28 cellular contexts compared by ENCODE assay signal in the genomic region with DNA sequence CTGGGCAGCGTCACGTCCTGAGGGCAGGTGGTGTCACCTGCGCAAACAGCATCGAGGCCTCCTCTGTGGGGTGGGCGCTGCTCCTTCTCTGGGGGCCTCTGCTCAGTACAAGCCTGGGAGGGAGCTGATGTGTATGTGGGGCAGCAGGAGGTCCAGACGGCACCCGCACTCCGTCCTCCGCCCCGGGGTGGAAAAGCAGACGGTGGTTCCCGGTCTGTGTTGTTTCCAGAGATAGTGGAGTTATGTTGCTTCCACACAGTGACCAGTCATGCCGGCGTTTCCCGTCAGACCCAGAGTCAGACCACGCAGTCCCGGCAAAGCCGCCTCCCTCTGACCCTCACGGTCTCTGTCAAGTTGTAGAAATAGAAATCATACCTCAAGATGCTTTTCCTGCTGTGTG. TPM values are rescaled to one million over a fixed set of nuclear protein-coding genes. Genes with fewer than 3 reads are reported as not detected.
DNase-seq lines count a peak whose midpoint lies in the region; ATAC-seq, FAIRE-seq and TF ChIP-seq lines count a peak whose summit lies in the region.
"Had no signal": no experiment of that assay in that cellular context is flagged by ENCODE, and none has a peak within 500 bp of the region (broad histone marks: within the 10 kb centered on the region; RNA-seq: fewer than 3 reads in every experiment).

No MANE protein-coding gene starts in this region.

- H3K4me2 ChIP-seq in HepG2 (ENCODE audit: low read depth, low read length) (no peak overlapping the region), trophoblast cell (ENCODE audit: low read length) (no peak overlapping the region), mesendoderm (ENCODE audit: low read length) (no peak overlapping the region)
- H3K4me2 ChIP-seq: BLaER1 had no signal

- peaks cover 5% of the 10 kb centered on the region; the same call in 1 of the 2 replicates for H4K20me1 ChIP-seq in HepG2 (ENCODE audit: insufficient read depth, low read length)

- H3K4me3 ChIP-seq in HepG2 (replicated peaks in 1 of 3; ENCODE audit: insufficient read depth in 1 of 3, low read depth in 2 of 3, low read length in 3 of 3): no peak overlapping the region
- no peak overlapping the region for H3K4me3 ChIP-seq in right lobe of liver
- no peak overlapping the region for H3K4me3 ChIP-seq in trophoblast cell (ENCODE audit: low read depth, low read length)
- no peak overlapping the region for H3K4me3 ChIP-seq in mesendoderm (ENCODE audit: low read length)
- H3K4me3 ChIP-seq: BLaER1, GM12878 had no signal

- H2BK5ac ChIP-seq in trophoblast cell (ENCODE audit: low read depth, low read length, poor library complexity) (no peak overlapping the region), mesendoderm (ENCODE audit: low read length) (no peak overlapping the region)

- peaks cover 30% of the 10 kb centered on the region for H3K4me1 Mint-ChIP-seq in activated naive CD8-positive, alpha-beta T cell treated with anti-CD3 and anti-CD28 coated beads, Interleukin-2, amount 50 U/mL, for 24 hours
- H3K4me1 Mint-ChIP-seq in activated naive CD8-positive, alpha-beta T cell treated with anti-CD3 and anti-CD28 coated beads for 36 hours: peaks cover 24% of the 10 kb centered on the region
- H3K4me1 Mint-ChIP-seq: CD14-positive monocyte had no signal

- peaks cover 35% of the 10 kb centered on the region for H3K4me1 ChIP-seq in HepG2 (ENCODE audit: insufficient read depth, low read length)
- peaks cover 0 to 22% (median 7%) of the 10 kb centered on the region in 4 donors for H3K4me1 ChIP-seq in right lobe of liver
- no peaks in the 10 kb centered on the region for H3K4me1 ChIP-seq in trophoblast cell (ENCODE audit: control insufficient read depth in 1 of 2, insufficient read depth in 2 of 2, low read length in 2 of 2)
- no peaks in the 10 kb centered on the region for H3K4me1 ChIP-seq in mesendoderm (ENCODE audit: control insufficient read depth, low read depth, low read length)
- H3K4me1 ChIP-seq: BE2C had no signal

- H4K91ac ChIP-seq in trophoblast cell (ENCODE audit: low read depth, low read length): no peak overlapping the region

- no TSS peak for BruUV-seq in HepG2 (replicated peaks; lab: Mats Ljungman, UMichigan)

- peak overlapping the region; percentile 87 for H3K27ac ChIP-seq in HepG2 (ENCODE audit: extremely low read length, insufficient read depth, low read length)
- H3K27ac ChIP-seq in right lobe of liver: no peak overlapping the region
- no peak overlapping the region for H3K27ac ChIP-seq in trophoblast cell (ENCODE audit: low read depth, low read length)
- H3K27ac ChIP-seq in mesendoderm (ENCODE audit: low read depth, low read length): no peak overlapping the region
- H3K27ac ChIP-seq: BLaER1 had no signal

- no peaks in the 10 kb centered on the region for H3K79me1 ChIP-seq in trophoblast cell (ENCODE audit: low read length)
- no peaks in the 10 kb centered on the region for H3K79me1 ChIP-seq in mesendoderm (ENCODE audit: low read length)

- H3K4ac ChIP-seq in trophoblast cell (ENCODE audit: low read depth, low read length): no peak overlapping the region
- H3K4ac ChIP-seq in mesendoderm (ENCODE audit: low read depth, low read length): no peak overlapping the region

- ATAC-seq in activated naive CD8-positive, alpha-beta T cell treated with anti-CD3 and anti-CD28 coated beads, Interleukin-2, amount 50 U/mL, for 24 hours: no peak
- ATAC-seq in HepG2 (no peak), right lobe of liver (no peak)
- ATAC-seq: GM12878 had no signal

- CTCF ChIA-PET in HepG2 (lab: Yijun Ruan, JAX; ENCODE audit: low intra/inter-chr PET ratio, low total read pairs): no interaction called here

- H2AFZ ChIP-seq in HepG2 (ENCODE audit: low read length) (no peak overlapping the region), trophoblast cell (ENCODE audit: insufficient read depth, low read length, poor library complexity) (no peak overlapping the region)

- no peaks in the 10 kb centered on the region for H3K79me2 ChIP-seq in HepG2 (ENCODE audit: insufficient read depth, low read length)
- no peaks in the 10 kb centered on the region for H3K79me2 ChIP-seq in trophoblast cell (ENCODE audit: control insufficient read depth, insufficient read depth, low read length, poor library complexity)
- no peaks in the 10 kb centered on the region for H3K79me2 ChIP-seq in mesendoderm (ENCODE audit: control insufficient read depth, insufficient read depth, low read length)

- H3K23ac ChIP-seq in trophoblast cell (ENCODE audit: low read length) (no peak overlapping the region), mesendoderm (ENCODE audit: low read length) (no peak overlapping the region)

- H4K12ac ChIP-seq in trophoblast cell (ENCODE audit: low read depth, low read length): peak overlapping the region; percentile 16

- H4K8ac ChIP-seq in trophoblast cell (ENCODE audit: low read depth, low read length) (no peak overlapping the region), mesendoderm (ENCODE audit: low read depth, low read length) (no peak overlapping the region)

- in situ Hi-C loops in HepG2 (cut with HindIII; ENCODE audit: extremely low pct_ligation_motif_present, low pct_unique_long_range_greater_than_20kb): no loop called here

- H3K18ac ChIP-seq in trophoblast cell (ENCODE audit: low read length) (no peak overlapping the region), mesendoderm (ENCODE audit: low read length) (no peak overlapping the region)

- H3K56ac ChIP-seq in mesendoderm (ENCODE audit: low read length): no peak overlapping the region

- H3K27me3 ChIP-seq in HepG2 (ENCODE audit: control insufficient read depth in 1 of 2, insufficient read depth in 2 of 2, low read length in 2 of 2) (no peaks in the 10 kb centered on the region), right lobe of liver (no peaks in the 10 kb centered on the region), trophoblast cell (ENCODE audit: insufficient read depth, low read length) (no peaks in the 10 kb centered on the region), mesendoderm (ENCODE audit: insufficient read depth, low read length, poor library complexity) (no peaks in the 10 kb centered on the region)
- H3K27me3 ChIP-seq: BE2C, BLaER1 had no signal

- no peaks in the 10 kb centered on the region for H3K9me3 Mint-ChIP-seq in activated naive CD8-positive, alpha-beta T cell treated with anti-CD3 and anti-CD28 coated beads, Interleukin-2, amount 50 U/mL, for 24 hours
- no peaks in the 10 kb centered on the region for H3K9me3 Mint-ChIP-seq in activated naive CD8-positive, alpha-beta T cell treated with anti-CD3 and anti-CD28 coated beads for 36 hours
- H3K9me3 Mint-ChIP-seq: CD4-positive, CD25-positive, alpha-beta regulatory T cell; CD8-positive, alpha-beta memory T cell had no signal

- H3K27me3 Mint-ChIP-seq in activated naive CD8-positive, alpha-beta T cell treated with anti-CD3 and anti-CD28 coated beads, Interleukin-2, amount 50 U/mL, for 24 hours: no peaks in the 10 kb centered on the region
- H3K27me3 Mint-ChIP-seq in activated naive CD8-positive, alpha-beta T cell treated with anti-CD3 and anti-CD28 coated beads for 36 hours: no peaks in the 10 kb centered on the region
- H3K27me3 Mint-ChIP-seq: CD4-positive, alpha-beta memory T cell; CD4-positive, CD25-positive, alpha-beta regulatory T cell; CD8-positive, alpha-beta memory T cell had no signal

- H2BK12ac ChIP-seq in trophoblast cell (ENCODE audit: low read length): no peak overlapping the region

- no peak overlapping the region for H3K14ac ChIP-seq in trophoblast cell (ENCODE audit: low read length)

- POLR2A ChIA-PET in HepG2 (lab: Yijun Ruan, JAX): no interaction called here

- TF ChIP-seq CTCF in HepG2 (CRISPR knock-in tag; IDR thresholded peaks at IDR 0.05): no peak
- no peak for TF ChIP-seq CTCF in right lobe of liver (IDR thresholded peaks at IDR 0.05)

- DNase-seq in activated naive CD8-positive, alpha-beta T cell treated with anti-CD3 and anti-CD28 coated beads, Interleukin-2, amount 50 U/mL, for 24 hours: no peak
- DNase-seq in activated naive CD8-positive, alpha-beta T cell treated with anti-CD3 and anti-CD28 coated beads for 36 hours: no peak
- no peak for DNase-seq in HepG2 (ENCODE audit: low spot score)
- no peak for DNase-seq in right lobe of liver
- no peak for DNase-seq in trophoblast cell
- DNase-seq in mesendoderm: no peak
- no peak for DNase-seq in NCI-H1105 (lab: John Stamatoyannopoulos, UW)
- DNase-seq: 8988T; ACHN; BE2C; C1 segment of cervical spinal cord; CD4-positive, alpha-beta memory T cell; CD4-positive, CD25-positive, alpha-beta regulatory T cell; CD8-positive, alpha-beta memory T cell; COR-L47; DMS 273 treated with DMSO at 0.1 percent for 48 hours; DMS153; DMS53; DMS79; DND-41; EL; GDM1 had no signal

- H3K36me3 Mint-ChIP-seq in activated naive CD8-positive, alpha-beta T cell treated with anti-CD3 and anti-CD28 coated beads, Interleukin-2, amount 50 U/mL, for 24 hours (ENCODE audit: low read depth): peaks cover 23% of the 10 kb centered on the region
- H3K36me3 Mint-ChIP-seq in activated naive CD8-positive, alpha-beta T cell treated with anti-CD3 and anti-CD28 coated beads for 36 hours: peaks cover 19% of the 10 kb centered on the region

- peaks cover 20 to 46% of the 10 kb centered on the region in 2 experiments; a peak in 4 of 5 replicates for H3K36me3 ChIP-seq in HepG2 (replicated peaks in 1 of 2; ENCODE audit: control insufficient read depth in 1 of 2, insufficient read depth in 2 of 2, low read length in 2 of 2)
- peaks cover 0 to 32% (median 6%) of the 10 kb centered on the region in 4 donors for H3K36me3 ChIP-seq in right lobe of liver
- H3K36me3 ChIP-seq in trophoblast cell (ENCODE audit: control insufficient read depth in 1 of 2, insufficient read depth in 2 of 2, low read length in 2 of 2): peaks cover 60 to 69% of the 10 kb centered on the region in 2 experiments
- peaks cover 13% of the 10 kb centered on the region for H3K36me3 ChIP-seq in mesendoderm (ENCODE audit: control insufficient read depth, insufficient read depth, low read length)

- H3K9ac ChIP-seq in HepG2 (ENCODE audit: insufficient read depth, low read depth, low read length): no peak overlapping the region
- H3K9ac ChIP-seq in trophoblast cell (ENCODE audit: low read length): no peak overlapping the region
- no peak overlapping the region for H3K9ac ChIP-seq in mesendoderm (ENCODE audit: low read length)
- H3K9ac ChIP-seq: BLaER1 had no signal

- H2BK120ac ChIP-seq in trophoblast cell (ENCODE audit: insufficient read depth, low read length, poor library complexity) (no peak overlapping the region), mesendoderm (ENCODE audit: low read depth, low read length) (no peak overlapping the region)

- TF ChIP-seq RAD21 in HepG2 (CRISPR knock-in tag; IDR thresholded peaks at IDR 0.05): no peak

- TF ChIP-seq POLR2A in HepG2 (IDR thresholded peaks at IDR 0.05; ENCODE audit: insufficient read depth in 1 of 2, low read depth in 2 of 2, low read length in 2 of 2): no peak
- TF ChIP-seq POLR2A in right lobe of liver (IDR thresholded peaks at IDR 0.05): no peak

- H3K27ac Mint-ChIP-seq in activated naive CD8-positive, alpha-beta T cell treated with anti-CD3 and anti-CD28 coated beads, Interleukin-2, amount 50 U/mL, for 24 hours: peak overlapping the region; percentile 42
- no peak overlapping the region for H3K27ac Mint-ChIP-seq in activated naive CD8-positive, alpha-beta T cell treated with anti-CD3 and anti-CD28 coated beads for 36 hours
- H3K27ac Mint-ChIP-seq: CD4-positive, alpha-beta memory T cell; CD4-positive, CD25-positive, alpha-beta regulatory T cell had no signal

- FAIRE-seq in HepG2 (lab: Jason Lieb, UNC): no peak
- FAIRE-seq: A204.1, GM12878, GM12892, GM18507 had no signal

- intact Hi-C loops in HepG2 (cut with micrococcal nuclease; ENCODE audit: unreplicated experiment) (loop anchor here (1.0 kb wide), 1 partner anchor 11 kb away; no protein-coding TSS in a partner anchor), right lobe of liver (cut with DNase I) (no loop called here)

- no peak overlapping the region for H2AK5ac ChIP-seq in trophoblast cell (ENCODE audit: low read length)
- H2AK5ac ChIP-seq in mesendoderm (ENCODE audit: low read length): no peak overlapping the region

- no peak overlapping the region for H2BK15ac ChIP-seq in mesendoderm (replicated peaks; ENCODE audit: low read depth)

- H3K9me3 ChIP-seq in HepG2 (ENCODE audit: low read length) (no peaks in the 10 kb centered on the region), right lobe of liver (no peaks in the 10 kb centered on the region), trophoblast cell (ENCODE audit: insufficient read depth, low read depth, low read length) (peaks cover 3% of the 10 kb centered on the region)
- H3K9me3 ChIP-seq: BE2C, BLaER1 had no signal

- H4K5ac ChIP-seq in mesendoderm (ENCODE audit: low read length): no peak overlapping the region

- TF ChIP-seq EP300 in HepG2 (IDR thresholded peaks at IDR 0.05; ENCODE audit: low read depth in 2 of 2, low read length in 2 of 2): no peak
- TF ChIP-seq EP300 in HepG2 (CRISPR knock-in tag; IDR thresholded peaks at IDR 0.05; ENCODE audit: borderline replicate concordance): no peak

- H3K4me3 Mint-ChIP-seq in activated naive CD8-positive, alpha-beta T cell treated with anti-CD3 and anti-CD28 coated beads, Interleukin-2, amount 50 U/mL, for 24 hours: no peak overlapping the region
- H3K4me3 Mint-ChIP-seq in activated naive CD8-positive, alpha-beta T cell treated with anti-CD3 and anti-CD28 coated beads for 36 hours: no peak overlapping the region
- H3K4me3 Mint-ChIP-seq: CD14-positive monocyte; CD4-positive, alpha-beta memory T cell; CD4-positive, CD25-positive, alpha-beta regulatory T cell; CD8-positive, alpha-beta memory T cell had no signal

- 93% methylated on average over 17 of the region's 19 CpGs for WGBS in HepG2 (ENCODE audit: low lambda C conversion rate)
- 50% methylated on average over 1 of the region's 19 CpGs for WGBS in right lobe of liver (ENCODE audit: insufficient coverage, low coverage, low lambda C conversion rate, missing lambda C conversion rate)
- no CpG with 5 or more reads among the region's 19 CpGs for WGBS in trophoblast cell (ENCODE audit: extremely low coverage, insufficient coverage, insufficient read length)
- no CpG with 5 or more reads among the region's 19 CpGs for WGBS in mesendoderm (ENCODE audit: extremely low coverage, insufficient coverage, low lambda C conversion rate)

RNA-seq across cellular contexts. Expression of a gene that starts 13.7 kb away (rescaled TPM):
- 1,000 to 10,000 TPM; 2,814 to 2,845 TPM for total RNA-seq in activated naive CD8-positive, alpha-beta T cell treated with anti-CD3 and anti-CD28 coated beads for 36 hours
- 2,988 and 3,233 TPM in 2 replicates for total RNA-seq in HepG2 (2016; rRNA removed; fragmentation: Illumina TruSeq; extraction: Trizol)
- total RNA-seq in HepG2 (2016; cell fraction: cytosol; rRNA removed; fragmentation: Illumina TruSeq; extraction: Trizol; ENCODE audit: low read depth): 6,142 and 6,743 TPM in 2 replicates
- total RNA-seq in HepG2 (2016; cell fraction: insoluble cytoplasmic fraction; rRNA removed; fragmentation: Illumina TruSeq; extraction: Trizol): 3,074 and 3,414 TPM in 2 replicates
- total RNA-seq in HepG2 (2016; cell fraction: membrane; rRNA removed; fragmentation: Illumina TruSeq; extraction: Trizol): 8,788 and 9,254 TPM in 2 replicates
- 1,061 and 1,137 TPM in 2 replicates for total RNA-seq in HepG2 (2016; cell fraction: nucleus; rRNA removed; fragmentation: Illumina TruSeq; extraction: Trizol)
- polyA plus RNA-seq in HepG2 (2011; rRNA removed): 4,411 and 5,523 TPM in 2 replicates
- 4,701 and 9,932 TPM in 2 replicates for polyA plus RNA-seq in HepG2 (2011; cell fraction: cytosol; rRNA removed)
- 3,101 and 3,317 TPM in 2 replicates for polyA plus RNA-seq in HepG2 (2011; cell fraction: nucleus; rRNA removed)
- polyA plus RNA-seq in HepG2 (2012): 3,379 and 4,912 TPM in 2 replicates
- polyA plus RNA-seq in HepG2 (2016; cell fraction: cytosol; fragmentation: Illumina TruSeq; extraction: Trizol; ENCODE audit: low read depth): 8,773 and 9,300 TPM in 2 replicates
- polyA plus RNA-seq in HepG2 (2016; cell fraction: insoluble cytoplasmic fraction; fragmentation: Illumina TruSeq; extraction: Trizol; ENCODE audit: low read depth): 3,767 and 4,135 TPM in 2 replicates
- 9,832 and 9,939 TPM in 2 replicates for polyA plus RNA-seq in HepG2 (2016; cell fraction: membrane; fragmentation: Illumina TruSeq; extraction: Trizol; ENCODE audit: low read depth)
- polyA plus RNA-seq in HepG2 (2016; cell fraction: nucleus; fragmentation: Illumina TruSeq; extraction: Trizol; ENCODE audit: insufficient read depth, low read depth): 2,257 and 2,556 TPM in 2 replicates
- polyA minus RNA-seq in HepG2 (2011; rRNA and poly(A)+ RNA removed; ENCODE audit: low replicate concordance): 1,096 and 3,482 TPM in 2 replicates
- 1,942 and 2,023 TPM in 2 replicates for polyA minus RNA-seq in HepG2 (2011; cell fraction: cytosol; rRNA and poly(A)+ RNA removed)
- polyA minus RNA-seq in HepG2 (2011; cell fraction: nucleus; rRNA and poly(A)+ RNA removed): 448 and 516 TPM in 2 replicates
- 1,000 to 10,000 TPM in 2 of 6 experiments, 100 to 1,000 TPM in 4; 684 to 2,810 (median 731) TPM for total RNA-seq in right lobe of liver
- 2,265 and 2,343 TPM in 2 replicates for polyA plus RNA-seq in trophoblast cell (2013)
- polyA plus RNA-seq in mesendoderm (2013, experiment 1 of 2): 2,707 TPM
- 2,724 TPM for polyA plus RNA-seq in mesendoderm (2013, experiment 2 of 2)

RNA-seq across cellular contexts. Expression of a gene that starts 28.8 kb away (rescaled TPM):
- total RNA-seq in activated naive CD8-positive, alpha-beta T cell treated with anti-CD3 and anti-CD28 coated beads for 36 hours: 1 to 10 TPM; 5.7 to 6.0 TPM
- total RNA-seq in HepG2 (2016; rRNA removed; fragmentation: Illumina TruSeq; extraction: Trizol): not detected in 2 replicates
- total RNA-seq in HepG2 (2016; cell fraction: cytosol; rRNA removed; fragmentation: Illumina TruSeq; extraction: Trizol; ENCODE audit: low read depth): not detected in 2 replicates
- 0.15 TPM in 1 of 2 replicates, not detected in the other for total RNA-seq in HepG2 (2016; cell fraction: insoluble cytoplasmic fraction; rRNA removed; fragmentation: Illumina TruSeq; extraction: Trizol)
- not detected in 2 replicates for total RNA-seq in HepG2 (2016; cell fraction: membrane; rRNA removed; fragmentation: Illumina TruSeq; extraction: Trizol)
- not detected in 2 replicates for total RNA-seq in HepG2 (2016; cell fraction: nucleus; rRNA removed; fragmentation: Illumina TruSeq; extraction: Trizol)
- 0.59 and 2.1 TPM in 2 replicates for polyA plus RNA-seq in HepG2 (2011; rRNA removed)
- 0.19 and 0.32 TPM in 2 replicates for polyA plus RNA-seq in HepG2 (2011; cell fraction: cytosol; rRNA removed)
- polyA plus RNA-seq in HepG2 (2011; cell fraction: nucleus; rRNA removed): 4.5 and 6.2 TPM in 2 replicates
- polyA plus RNA-seq in HepG2 (2012): 0.27 and 0.35 TPM in 2 replicates
- polyA plus RNA-seq in HepG2 (2016; cell fraction: cytosol; fragmentation: Illumina TruSeq; extraction: Trizol; ENCODE audit: low read depth): not detected in 2 replicates
- not detected in 2 replicates for polyA plus RNA-seq in HepG2 (2016; cell fraction: insoluble cytoplasmic fraction; fragmentation: Illumina TruSeq; extraction: Trizol; ENCODE audit: low read depth)
- polyA plus RNA-seq in HepG2 (2016; cell fraction: membrane; fragmentation: Illumina TruSeq; extraction: Trizol; ENCODE audit: low read depth): 0.06 TPM in 1 of 2 replicates, not detected in the other
- polyA plus RNA-seq in HepG2 (2016; cell fraction: nucleus; fragmentation: Illumina TruSeq; extraction: Trizol; ENCODE audit: insufficient read depth, low read depth): 0.52 and 1.2 TPM in 2 replicates
- polyA minus RNA-seq in HepG2 (2011; rRNA and poly(A)+ RNA removed; ENCODE audit: low replicate concordance): 0.58 and 25.2 TPM in 2 replicates
- polyA minus RNA-seq in HepG2 (2011; cell fraction: cytosol; rRNA and poly(A)+ RNA removed): not detected in 2 replicates
- polyA minus RNA-seq in HepG2 (2011; cell fraction: nucleus; rRNA and poly(A)+ RNA removed): 0.26 and 0.99 TPM in 2 replicates
- 1 to 10 TPM in 2 of 6 experiments, under 1 TPM in 4; 0.33 to 3.7 (median 0.77) TPM for total RNA-seq in right lobe of liver
- polyA plus RNA-seq in trophoblast cell (2013): 0.23 and 0.37 TPM in 2 replicates
- polyA plus RNA-seq in mesendoderm (2013, experiment 1 of 2): 1.5 TPM
- polyA plus RNA-seq in mesendoderm (2013, experiment 2 of 2): 0.95 TPM
- polyA plus RNA-seq: CD14-positive monocyte had no signal

RNA-seq across cellular contexts. Expression of a gene that starts 38.6 kb away (rescaled TPM):
- total RNA-seq in activated naive CD8-positive, alpha-beta T cell treated with anti-CD3 and anti-CD28 coated beads for 36 hours: 10 to 100 TPM; 63.1 to 76.7 TPM
- total RNA-seq in HepG2 (2016; rRNA removed; fragmentation: Illumina TruSeq; extraction: Trizol) (63.9 and 136 TPM in 2 replicates), right lobe of liver (10 to 100 TPM; 44.0 to 70.5 (median 57.0) TPM)
- 47.1 and 47.6 TPM in 2 replicates for total RNA-seq in HepG2 (2016; cell fraction: cytosol; rRNA removed; fragmentation: Illumina TruSeq; extraction: Trizol; ENCODE audit: low read depth)
- total RNA-seq in HepG2 (2016; cell fraction: insoluble cytoplasmic fraction; rRNA removed; fragmentation: Illumina TruSeq; extraction: Trizol): 54.6 and 131 TPM in 2 replicates
- 46.3 and 47.0 TPM in 2 replicates for total RNA-seq in HepG2 (2016; cell fraction: membrane; rRNA removed; fragmentation: Illumina TruSeq; extraction: Trizol)
- 148 and 166 TPM in 2 replicates for total RNA-seq in HepG2 (2016; cell fraction: nucleus; rRNA removed; fragmentation: Illumina TruSeq; extraction: Trizol)
- polyA plus RNA-seq in HepG2 (2011; rRNA removed): 66.0 and 77.5 TPM in 2 replicates
- 41.6 and 46.2 TPM in 2 replicates for polyA plus RNA-seq in HepG2 (2011; cell fraction: cytosol; rRNA removed)
- polyA plus RNA-seq in HepG2 (2011; cell fraction: nucleus; rRNA removed): 327 and 378 TPM in 2 replicates
- 69.0 and 72.2 TPM in 2 replicates for polyA plus RNA-seq in HepG2 (2012)
- polyA plus RNA-seq in HepG2 (2016; cell fraction: cytosol; fragmentation: Illumina TruSeq; extraction: Trizol; ENCODE audit: low read depth): 8.2 and 9.5 TPM in 2 replicates
- 43.3 and 56.0 TPM in 2 replicates for polyA plus RNA-seq in HepG2 (2016; cell fraction: insoluble cytoplasmic fraction; fragmentation: Illumina TruSeq; extraction: Trizol; ENCODE audit: low read depth)
- polyA plus RNA-seq in HepG2 (2016; cell fraction: membrane; fragmentation: Illumina TruSeq; extraction: Trizol; ENCODE audit: low read depth): 16.9 and 17.6 TPM in 2 replicates
- 304 and 336 TPM in 2 replicates for polyA plus RNA-seq in HepG2 (2016; cell fraction: nucleus; fragmentation: Illumina TruSeq; extraction: Trizol; ENCODE audit: insufficient read depth, low read depth)
- polyA minus RNA-seq in HepG2 (2011; rRNA and poly(A)+ RNA removed; ENCODE audit: low replicate concordance): 76.1 and 106 TPM in 2 replicates
- polyA minus RNA-seq in HepG2 (2011; cell fraction: cytosol; rRNA and poly(A)+ RNA removed): 59.0 and 61.6 TPM in 2 replicates
- polyA minus RNA-seq in HepG2 (2011; cell fraction: nucleus; rRNA and poly(A)+ RNA removed): 140 and 143 TPM in 2 replicates
- 43.6 and 45.1 TPM in 2 replicates for polyA plus RNA-seq in trophoblast cell (2013)
- 34.3 TPM for polyA plus RNA-seq in mesendoderm (2013, experiment 1 of 2)
- polyA plus RNA-seq in mesendoderm (2013, experiment 2 of 2): 33.7 TPM

RNA-seq across cellular contexts. Expression of a gene that starts 56.4 kb away (rescaled TPM):
- total RNA-seq in activated naive CD8-positive, alpha-beta T cell treated with anti-CD3 and anti-CD28 coated beads for 36 hours: 100 to 1,000 TPM; 129 to 142 TPM
- total RNA-seq in HepG2 (2016; rRNA removed; fragmentation: Illumina TruSeq; extraction: Trizol) (21.4 and 24.4 TPM in 2 replicates), right lobe of liver (10 to 100 TPM; 26.2 to 65.8 (median 41.6) TPM)
- total RNA-seq in HepG2 (2016; cell fraction: cytosol; rRNA removed; fragmentation: Illumina TruSeq; extraction: Trizol; ENCODE audit: low read depth): 54.2 and 55.2 TPM in 2 replicates
- 17.9 and 22.3 TPM in 2 replicates for total RNA-seq in HepG2 (2016; cell fraction: insoluble cytoplasmic fraction; rRNA removed; fragmentation: Illumina TruSeq; extraction: Trizol)
- 22.4 and 27.0 TPM in 2 replicates for total RNA-seq in HepG2 (2016; cell fraction: membrane; rRNA removed; fragmentation: Illumina TruSeq; extraction: Trizol)
- 48.5 and 63.5 TPM in 2 replicates for total RNA-seq in HepG2 (2016; cell fraction: nucleus; rRNA removed; fragmentation: Illumina TruSeq; extraction: Trizol)
- polyA plus RNA-seq in HepG2 (2011; rRNA removed): 38.4 and 42.3 TPM in 2 replicates
- 31.1 and 36.3 TPM in 2 replicates for polyA plus RNA-seq in HepG2 (2011; cell fraction: cytosol; rRNA removed)
- 155 and 191 TPM in 2 replicates for polyA plus RNA-seq in HepG2 (2011; cell fraction: nucleus; rRNA removed)
- 78.6 and 89.8 TPM in 2 replicates for polyA plus RNA-seq in HepG2 (2012)
- 10.6 and 13.9 TPM in 2 replicates for polyA plus RNA-seq in HepG2 (2016; cell fraction: cytosol; fragmentation: Illumina TruSeq; extraction: Trizol; ENCODE audit: low read depth)
- polyA plus RNA-seq in HepG2 (2016; cell fraction: insoluble cytoplasmic fraction; fragmentation: Illumina TruSeq; extraction: Trizol; ENCODE audit: low read depth): 35.2 and 50.6 TPM in 2 replicates
- 29.5 and 30.6 TPM in 2 replicates for polyA plus RNA-seq in HepG2 (2016; cell fraction: membrane; fragmentation: Illumina TruSeq; extraction: Trizol; ENCODE audit: low read depth)
- 190 and 216 TPM in 2 replicates for polyA plus RNA-seq in HepG2 (2016; cell fraction: nucleus; fragmentation: Illumina TruSeq; extraction: Trizol; ENCODE audit: insufficient read depth, low read depth)
- polyA minus RNA-seq in HepG2 (2011; rRNA and poly(A)+ RNA removed; ENCODE audit: low replicate concordance): 38.6 and 64.5 TPM in 2 replicates
- polyA minus RNA-seq in HepG2 (2011; cell fraction: cytosol; rRNA and poly(A)+ RNA removed): 32.5 and 37.0 TPM in 2 replicates
- 104 and 109 TPM in 2 replicates for polyA minus RNA-seq in HepG2 (2011; cell fraction: nucleus; rRNA and poly(A)+ RNA removed)
- 101 and 102 TPM in 2 replicates for polyA plus RNA-seq in trophoblast cell (2013)
- 92.2 TPM for polyA plus RNA-seq in mesendoderm (2013, experiment 1 of 2)
- polyA plus RNA-seq in mesendoderm (2013, experiment 2 of 2): 93.3 TPM
